ENCODE assay signal across 10 cellular contexts in the genomic region with DNA sequence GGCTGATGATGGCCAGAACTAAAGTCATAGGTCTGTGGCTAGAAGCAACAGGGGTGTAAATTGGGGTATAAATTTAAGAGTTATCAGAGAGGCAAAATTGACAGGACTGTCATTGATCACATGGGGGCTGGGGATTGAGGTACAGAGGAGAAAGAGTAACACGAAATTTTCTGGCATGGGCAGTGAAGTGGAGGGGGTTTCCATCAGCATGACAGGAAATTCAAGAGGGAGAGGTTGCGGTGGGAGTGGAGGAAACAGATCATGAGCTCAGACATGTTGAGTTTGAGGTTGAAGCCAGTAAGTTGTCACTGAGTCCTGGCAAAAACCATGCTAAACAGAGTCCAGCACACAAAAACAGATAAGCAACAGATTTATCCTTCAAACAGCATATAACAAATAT.
DNase-seq lines count a peak whose midpoint lies in the region; ATAC-seq, FAIRE-seq and TF ChIP-seq lines count a peak whose summit lies in the region.
"Had no signal": no experiment of that assay in that cellular context is flagged by ENCODE, and none has a peak within 500 bp of the region (broad histone marks: within the 10 kb centered on the region; RNA-seq: fewer than 3 reads in every experiment).

No MANE protein-coding gene starts in this region.

- H3K36me3 Mint-ChIP-seq in activated CD8-positive, alpha-beta T cell treated with anti-CD3 and anti-CD28 coated beads, Interleukin-2, amount 10 ng/mL, durations not matched to agents 7 days and 5 days (ENCODE audit: low read depth) = no peaks in the 10 kb centered on the region

- peaks cover 3% of the 10 kb centered on the region for H3K27me3 Mint-ChIP-seq in activated CD8-positive, alpha-beta T cell treated with anti-CD3 and anti-CD28 coated beads, Interleukin-2, amount 10 ng/mL, durations not matched to agents 7 days and 5 days (ENCODE audit: low read depth)

- no peak for TF ChIP-seq CTCF in D721Med (IDR thresholded peaks at IDR 0.05; ENCODE audit: insufficient read depth, missing control alignments)

- CTCF ChIA-PET in activated CD8-positive, alpha-beta T cell treated with anti-CD3 and anti-CD28 coated beads, Interleukin-2, amount 10 ng/mL, durations not matched to agents 7 days and 5 days (lab: Charles Lee) = no interaction called here

- DNase-seq in activated CD8-positive, alpha-beta T cell treated with anti-CD3 and anti-CD28 coated beads, Interleukin-2, amount 10 ng/mL, durations not matched to agents 7 days and 5 days = peak; percentile 54
- peak; percentile 14 to 33 for DNase-seq in stimulated activated CD4-positive, alpha-beta T cell treated with anti-CD3 and anti-CD28 coated beads, Interleukin-2, amount 100 ng/mL, for 24 hours
- DNase-seq in NCI-H1048 (lab: John Stamatoyannopoulos, UW) = no peak
- no peak for DNase-seq in D721Med (ENCODE audit: insufficient read length, low spot score)
- DNase-seq: NCI-H1092 treated with DMSO at 0.1 percent for 48 hours had no signal

- ATAC-seq in GM18508 (IDR thresholded peaks at IDR 0.05; ENCODE audit: insufficient read depth, unreplicated experiment) (peak; percentile 66), HG02870 (IDR thresholded peaks at IDR 0.05; ENCODE audit: unreplicated experiment) (peak; percentile 48), GM18867 (IDR thresholded peaks at IDR 0.05; ENCODE audit: unreplicated experiment) (no peak), HG03095 (IDR thresholded peaks at IDR 0.05; ENCODE audit: unreplicated experiment) (no peak)
- ATAC-seq in activated CD8-positive, alpha-beta T cell treated with anti-CD3 and anti-CD28 coated beads, Interleukin-2, amount 10 ng/mL, durations not matched to agents 7 days and 5 days = peak; percentile 74
- ATAC-seq: Right ventricle myocardium inferior had no signal

- POLR2A ChIA-PET in activated CD8-positive, alpha-beta T cell treated with anti-CD3 and anti-CD28 coated beads, Interleukin-2, amount 10 ng/mL, durations not matched to agents 7 days and 5 days (lab: Charles Lee) = no interaction called here

- H3K9me3 Mint-ChIP-seq in activated CD8-positive, alpha-beta T cell treated with anti-CD3 and anti-CD28 coated beads, Interleukin-2, amount 10 ng/mL, durations not matched to agents 7 days and 5 days (ENCODE audit: insufficient read depth) = no peaks in the 10 kb centered on the region

- FAIRE-seq in D721Med (lab: Jason Lieb, UNC) = no peak

- peaks cover 19% of the 10 kb centered on the region for H3K4me1 Mint-ChIP-seq in activated CD8-positive, alpha-beta T cell treated with anti-CD3 and anti-CD28 coated beads, Interleukin-2, amount 10 ng/mL, durations not matched to agents 7 days and 5 days (ENCODE audit: low read depth)

- peak overlapping the region; percentile 59 for H3K27ac Mint-ChIP-seq in activated CD8-positive, alpha-beta T cell treated with anti-CD3 and anti-CD28 coated beads, Interleukin-2, amount 10 ng/mL, durations not matched to agents 7 days and 5 days

- H3K4me3 Mint-ChIP-seq in activated CD8-positive, alpha-beta T cell treated with anti-CD3 and anti-CD28 coated beads, Interleukin-2, amount 10 ng/mL, durations not matched to agents 7 days and 5 days = no peak overlapping the region

Comparison
In these comparisons a context has a peak if more than half of its experiments do, and no peak if none do; other contexts are left out.
1. ATAC-seq: peak in GM18508 (single experiment), HG02870 (single experiment) and activated CD8-positive, alpha-beta T cell treated with anti-CD3 and anti-CD28 coated beads, Interleukin-2, amount 10 ng/mL, durations not matched to agents 7 days and 5 days (single experiment); none in GM18867 (single experiment) and HG03095 (single experiment).
2. DNase-seq: peak in activated CD8-positive, alpha-beta T cell treated with anti-CD3 and anti-CD28 coated beads, Interleukin-2, amount 10 ng/mL, durations not matched to agents 7 days and 5 days (single experiment) and stimulated activated CD4-positive, alpha-beta T cell treated with anti-CD3 and anti-CD28 coated beads, Interleukin-2, amount 100 ng/mL, for 24 hours (2 of 2); none in NCI-H1048 (single experiment) and D721Med (single experiment).